Comparison of ENCODE assay signal across 26 cellular contexts in genomic region chr16:66391726-66392670, GRCh38. TPM values are rescaled to one million over a fixed set of nuclear protein-coding genes. Genes with fewer than 3 reads are reported as not detected.
DNase-seq lines count a peak whose midpoint lies in the region; ATAC-seq and TF ChIP-seq lines count a peak whose summit lies in the region.
"Had no signal": no experiment of that assay in that cellular context is flagged by ENCODE, and none has a peak within 500 bp of the region (broad histone marks: within the 10 kb centered on the region; RNA-seq: fewer than 3 reads in every experiment).

No MANE protein-coding gene starts in this region.

- no peaks in the 10 kb centered on the region for H3K9me3 Mint-ChIP-seq in endothelial cell (ENCODE audit: unreplicated experiment)
- H3K9me3 Mint-ChIP-seq: CD4-positive, CD25-positive, alpha-beta regulatory T cell had no signal

- intact Hi-C loops in Right ventricle myocardium superior (cut with DNase I) = no loop called here
- intact Hi-C loops in upper lobe of right lung (cut with DNase I) = no loop called here
- intact Hi-C loops in breast epithelium (cut with DNase I; ENCODE audit: low total_unique reads) = no loop called here

- ATAC-seq in Right ventricle myocardium superior (ENCODE audit: poor library complexity) = peak; percentile 25
- ATAC-seq in upper lobe of right lung = peak; percentile 6

- DNase-seq in Right ventricle myocardium superior = peak; percentile 68
- no peak for DNase-seq in right atrium auricular region (ENCODE audit: low spot score)
- DNase-seq in endothelial cell (ENCODE audit: low spot score) = no peak
- peak; percentile 49 for DNase-seq in myocyte (ENCODE audit: low read depth)
- no peak for DNase-seq in upper lobe of right lung
- no peak for DNase-seq in breast epithelium (ENCODE audit: low spot score in 2 of 2)
- DNase-seq in OCI-M1 (lab: John Stamatoyannopoulos, UW) = no peak
- no peak for DNase-seq in retina
- DNase-seq: CD4-positive, CD25-positive, alpha-beta regulatory T cell; DMS153; DND-41; IMR-90; KG1; MG63; NCI-H2029; NCI-H446 treated with DMSO at 0.1 percent for 48 hours; NCI-H526; NCI-H82; NK-92 treated with Interleukin-12 subunit alpha and Interleukin-12 subunit beta, amount 100 ng/mL, for 24 hours; PC-9; SHP77 had no signal

- no peaks in the 10 kb centered on the region for H3K9me3 ChIP-seq in right atrium auricular region
- no peaks in the 10 kb centered on the region for H3K9me3 ChIP-seq in upper lobe of right lung
- H3K9me3 ChIP-seq in breast epithelium = no peaks in the 10 kb centered on the region
- H3K9me3 ChIP-seq: BLaER1, MG63 had no signal

- H3K36me3 ChIP-seq in right atrium auricular region (no peaks in the 10 kb centered on the region), upper lobe of right lung (no peaks in the 10 kb centered on the region), breast epithelium (no peaks in the 10 kb centered on the region)
- H3K36me3 ChIP-seq: BLaER1, MG63 had no signal

- peak overlapping the region; percentile 78 for H3K27ac Mint-ChIP-seq in endothelial cell (ENCODE audit: unreplicated experiment)
- H3K27ac Mint-ChIP-seq: CD4-positive, CD25-positive, alpha-beta regulatory T cell had no signal

- peaks cover 18% of the 10 kb centered on the region for H3K27me3 Mint-ChIP-seq in endothelial cell (ENCODE audit: unreplicated experiment)
- H3K27me3 Mint-ChIP-seq: CD4-positive, CD25-positive, alpha-beta regulatory T cell had no signal

- H3K27ac ChIP-seq in right atrium auricular region (no peak overlapping the region), upper lobe of right lung (no peak overlapping the region), breast epithelium (no peak overlapping the region)
- H3K27ac ChIP-seq: BLaER1, PC-9 had no signal

- no peak overlapping the region for H3K4me3 ChIP-seq in right atrium auricular region
- no peak overlapping the region for H3K4me3 ChIP-seq in upper lobe of right lung
- no peak overlapping the region for H3K4me3 ChIP-seq in breast epithelium
- H3K4me3 ChIP-seq: BLaER1, MG63, PC-9 had no signal

- no peak overlapping the region for H3K4me3 Mint-ChIP-seq in endothelial cell (ENCODE audit: unreplicated experiment)
- H3K4me3 Mint-ChIP-seq: CD4-positive, CD25-positive, alpha-beta regulatory T cell had no signal

- H3K4me1 Mint-ChIP-seq in endothelial cell (ENCODE audit: unreplicated experiment) = peaks cover 19% of the 10 kb centered on the region
- H3K4me1 Mint-ChIP-seq: CD4-positive, CD25-positive, alpha-beta regulatory T cell had no signal

- peaks cover 0 to 8% of the 10 kb centered on the region in 2 donors for H3K4me1 ChIP-seq in right atrium auricular region
- H3K4me1 ChIP-seq in upper lobe of right lung = no peaks in the 10 kb centered on the region
- no peaks in the 10 kb centered on the region for H3K4me1 ChIP-seq in breast epithelium

- TF ChIP-seq CTCF in right atrium auricular region (IDR thresholded peaks at IDR 0.05) (no peak), endothelial cell (IDR thresholded peaks at IDR 0.05; ENCODE audit: unreplicated experiment) (no peak), upper lobe of right lung (IDR thresholded peaks at IDR 0.05) (no peak), breast epithelium (IDR thresholded peaks at IDR 0.05) (no peak)

- H3K27me3 ChIP-seq in right atrium auricular region (no peaks in the 10 kb centered on the region), upper lobe of right lung (no peaks in the 10 kb centered on the region), breast epithelium (no peaks in the 10 kb centered on the region)
- H3K27me3 ChIP-seq: BLaER1, MG63 had no signal

- H3K36me3 Mint-ChIP-seq in endothelial cell (ENCODE audit: low read depth, unreplicated experiment) = peaks cover 82% of the 10 kb centered on the region
- H3K36me3 Mint-ChIP-seq: CD4-positive, CD25-positive, alpha-beta regulatory T cell had no signal

- TF ChIP-seq POLR2A in breast epithelium (IDR thresholded peaks at IDR 0.05) = no peak

RNA-seq across cellular contexts. Expression of gene CDH5, which starts 25.5 kb away (rescaled TPM):
- total RNA-seq in Right ventricle myocardium superior (42.9 TPM), right atrium auricular region (10 to 100 TPM; 47.4 to 58.0 TPM), endothelial cell (ENCODE audit: unreplicated experiment) (1,308 TPM), myocyte (not detected in 2 replicates), upper lobe of right lung (144 TPM), breast epithelium (10 to 100 TPM; 19.2 to 52.8 (median 45.1) TPM)
- polyA plus RNA-seq in myocyte (2012) = not detected
- total RNA-seq: A172; CD4-positive, CD25-positive, alpha-beta regulatory T cell; H4; IMR-90; RPMI7951; SK-MEL-5 had no signal
- polyA plus RNA-seq: CD4-positive, CD25-positive, alpha-beta regulatory T cell; IMR-90 had no signal

RNA-seq across cellular contexts. Expression of gene BEAN1, which starts 35.1 kb away (rescaled TPM):
- total RNA-seq in Right ventricle myocardium superior = 1.4 TPM
- total RNA-seq in right atrium auricular region = under 1 TPM; 0.48 to 0.75 TPM
- 0.49 TPM for total RNA-seq in endothelial cell (ENCODE audit: unreplicated experiment)
- 15.3 and 19.1 TPM in 2 replicates for total RNA-seq in myocyte
- 8.9 TPM for polyA plus RNA-seq in myocyte (2012)
- 0.87 TPM for total RNA-seq in upper lobe of right lung
- total RNA-seq in breast epithelium = 1 to 10 TPM in 1 of 3 donors, under 1 TPM in 1, not detected in 1; 0.16 to 3.5 TPM
- total RNA-seq: CD4-positive, CD25-positive, alpha-beta regulatory T cell; IMR-90; SK-MEL-5 had no signal
- polyA plus RNA-seq: IMR-90 had no signal

Comparison
In these comparisons a context has a peak if more than half of its experiments do, and no peak if none do; other contexts are left out.
1. DNase-seq: peak in Right ventricle myocardium superior (single experiment) and myocyte (single experiment); none in right atrium auricular region (single experiment), endothelial cell (single experiment), upper lobe of right lung (single experiment), breast epithelium (0 of 2), OCI-M1 (single experiment) and retina (single experiment).
2. RNA of gene CDH5, which starts 25.5 kb away (total RNA-seq): 1,308 TPM in endothelial cell (single experiment), 144 TPM in upper lobe of right lung (single experiment), 47.4 to 58.0 TPM in right atrium auricular region, 19.2 to 52.8 TPM in breast epithelium and 42.9 TPM in Right ventricle myocardium superior (single experiment); not detected in myocyte; every median in the first group is over 10 times any median in the second.